In genomic region chr6:33750244-33750991, GRCh38 we compare ENCODE assay signal across 1 cellular context.
TF ChIP-seq lines count a peak whose summit lies in the region.

No MANE protein-coding gene starts in this region.

TF ChIP-seq in H1, 55 proteins besides CTCF, POLR2A, EP300 and RAD21:
- TF ChIP-seq USF2 (IDR thresholded peaks at IDR 0.05; ENCODE audit: low read length) = no peak
- no peak for TF ChIP-seq GTF2F1 (IDR thresholded peaks at IDR 0.05; ENCODE audit: borderline replicate concordance, low read depth, low read length)
- no peak for TF ChIP-seq JUN (IDR thresholded peaks at IDR 0.05; ENCODE audit: low read depth, low read length)
- TF ChIP-seq RBBP5 (IDR thresholded peaks at IDR 0.05; ENCODE audit: borderline replicate concordance, low read depth, low read length) = no peak
- no peak for TF ChIP-seq CBX8 (IDR thresholded peaks at IDR 0.05; ENCODE audit: borderline replicate concordance, low read depth, low read length)
- no peak for TF ChIP-seq GABPA (IDR thresholded peaks at IDR 0.05; ENCODE audit: borderline replicate concordance, insufficient read depth, low read length)
- TF ChIP-seq SIN3A (conservative IDR thresholded peaks at IDR 0.05 in 1 of 2, IDR thresholded peaks at IDR 0.05 in 1 of 2; ENCODE audit: low read depth in 1 of 2, low read length in 2 of 2) = no peak
- no peak for TF ChIP-seq CTBP2 (IDR thresholded peaks at IDR 0.05; ENCODE audit: borderline replicate concordance, insufficient read depth, insufficient read length, low read length)
- no peak for TF ChIP-seq RXRA (IDR thresholded peaks at IDR 0.05; ENCODE audit: insufficient read depth, low read depth, low read length)
- no peak for TF ChIP-seq KDM1A (IDR thresholded peaks at IDR 0.05; ENCODE audit: borderline replicate concordance, low read length)
- TF ChIP-seq TBP (IDR thresholded peaks at IDR 0.05; ENCODE audit: low read depth, low read length) = no peak
